In genomic region chr13:110885966-110886365, GRCh38 we compare ENCODE assay signal across 15 cellular contexts. TPM values are rescaled to one million over a fixed set of nuclear protein-coding genes. Genes with fewer than 3 reads are reported as not detected.
DNase-seq lines count a peak whose midpoint lies in the region; ATAC-seq, FAIRE-seq and TF ChIP-seq lines count a peak whose summit lies in the region.
"Had no signal": no experiment of that assay in that cellular context is flagged by ENCODE, and none has a peak within 500 bp of the region (broad histone marks: within the 10 kb centered on the region; RNA-seq: fewer than 3 reads in every experiment).

No MANE protein-coding gene starts in this region.

- H3K36me3 ChIP-seq in GM23338 (ENCODE audit: insufficient read depth) (no peaks in the 10 kb centered on the region), IMR-90 (ENCODE audit: control insufficient read depth, insufficient read depth, low read length) (no peaks in the 10 kb centered on the region; the same call in 1 of the 2 replicates)

- H3K9me3 ChIP-seq in IMR-90 (ENCODE audit: control insufficient read depth, insufficient read depth, low read length), result no peaks in the 10 kb centered on the region
- H3K9me3 ChIP-seq: left lung, MG63 had no signal

- no peaks in the 10 kb centered on the region for H3K9me2 ChIP-seq in GM23338 (ENCODE audit: insufficient read depth)

- H3K14ac ChIP-seq in IMR-90 (replicated peaks; ENCODE audit: low read depth, low read length), result no peak overlapping the region

- H2BK15ac ChIP-seq in IMR-90 (ENCODE audit: low read depth, low read length), result no peak overlapping the region

- WGBS in IMR-90 (ENCODE audit: extremely low coverage in 2 of 2, insufficient read length in 1 of 2), 2 experiments, result no CpG with 5 or more reads among the region's 5 CpGs

- H3K79me2 ChIP-seq in GM23338 (replicated peaks; ENCODE audit: insufficient read depth), result no peaks in the 10 kb centered on the region

- no peak overlapping the region for H3K56ac ChIP-seq in IMR-90 (ENCODE audit: extremely low read depth, insufficient read depth, low read length)

- in situ Hi-C loops in IMR-90 (cut with MboI; ENCODE audit: low sequenced_read_pairs), result no loop called here

- no peak overlapping the region for H4K91ac ChIP-seq in IMR-90 (ENCODE audit: insufficient read depth, low read depth, low read length)

- H3K4me1 Mint-ChIP-seq in GM23338, result peaks cover 48% of the 10 kb centered on the region
- peaks cover 30% of the 10 kb centered on the region for H3K4me1 Mint-ChIP-seq in chondrocyte (ENCODE audit: low read depth)
- peaks cover 53% of the 10 kb centered on the region for H3K4me1 Mint-ChIP-seq in neural crest cell
- H3K4me1 Mint-ChIP-seq: activated naive CD4-positive, alpha-beta T cell treated with anti-CD3 and anti-CD28 coated beads, Interleukin-2, amount 50 U/mL, for 24 hours had no signal

- BruUV-seq in IMR-90 (replicated peaks; lab: Mats Ljungman, UMichigan), result no TSS peak

- H2AK9ac ChIP-seq in IMR-90 (replicated peaks; ENCODE audit: low read depth, low read length, poor library complexity), result peak overlapping the region; percentile 23

- DNase-seq in GM23338 (ENCODE audit: low spot score) (peak; percentile 73), IMR-90 (no peak), chondrocyte (ENCODE audit: low spot score) (no peak), neural crest cell (ENCODE audit: low read depth, low spot score) (no peak), NCI-H2029 (lab: John Stamatoyannopoulos, UW) (no peak), NCI-H187 treated with DMSO at 0.1 percent for 48 hours (lab: John Stamatoyannopoulos, UW) (no peak), GM19239 (ENCODE audit: insufficient read length, low spot score) (no peak)
- DNase-seq: activated CD4-positive, alpha-beta T cell treated with anti-CD3 and anti-CD28 coated beads for 36 hours; effector memory CD8-positive, alpha-beta T cell; left lung; MG63; NCI-H2081; Right ventricle myocardium superior had no signal

- H2BK20ac ChIP-seq in IMR-90 (ENCODE audit: low read depth, low read length), result no peak overlapping the region

- no peak overlapping the region for H3K4ac ChIP-seq in IMR-90 (ENCODE audit: low read depth, low read length)

- H3K9me1 ChIP-seq in IMR-90 (ENCODE audit: insufficient read depth, low read length), result peaks cover 11% of the 10 kb centered on the region

- POLR2A ChIA-PET in IMR-90 (lab: Charles Lee; ENCODE audit: unreplicated experiment), result no interaction called here

- H3K9me3 Mint-ChIP-seq in GM23338, result no peaks in the 10 kb centered on the region; the same call in 2 of the 3 replicates
- H3K9me3 Mint-ChIP-seq in chondrocyte (ENCODE audit: low read depth), result no peaks in the 10 kb centered on the region
- no peaks in the 10 kb centered on the region for H3K9me3 Mint-ChIP-seq in neural crest cell
- H3K9me3 Mint-ChIP-seq: activated naive CD4-positive, alpha-beta T cell treated with anti-CD3 and anti-CD28 coated beads, Interleukin-2, amount 50 U/mL, for 24 hours; effector memory CD8-positive, alpha-beta T cell; T-helper 2 cell treated with Interferon-gamma antibody and Interleukin-4, amounts not matched to agents 5 μg/mL and 100 μg/mL, for 36 hours had no signal

- H3K27me3 Mint-ChIP-seq in GM23338 (ENCODE audit: insufficient read depth, low read depth, poor library complexity), result peaks cover 13% of the 10 kb centered on the region
- no peaks in the 10 kb centered on the region for H3K27me3 Mint-ChIP-seq in chondrocyte (ENCODE audit: low read depth)
- no peaks in the 10 kb centered on the region for H3K27me3 Mint-ChIP-seq in neural crest cell (ENCODE audit: low read depth)
- H3K27me3 Mint-ChIP-seq: activated CD4-positive, alpha-beta T cell treated with anti-CD3 and anti-CD28 coated beads for 36 hours; activated naive CD4-positive, alpha-beta T cell treated with anti-CD3 and anti-CD28 coated beads, Interleukin-2, amount 50 U/mL, for 24 hours; effector memory CD8-positive, alpha-beta T cell had no signal

- H3K79me1 ChIP-seq in IMR-90 (ENCODE audit: low read depth in 1 of 2, low read length in 2 of 2), result peaks cover 0 to 14% of the 10 kb centered on the region in 2 experiments; a peak in 3 of 4 replicates

- peaks cover 31% of the 10 kb centered on the region for H3K4me1 ChIP-seq in GM23338 (ENCODE audit: insufficient read depth)
- peaks cover 9% of the 10 kb centered on the region for H3K4me1 ChIP-seq in IMR-90 (ENCODE audit: control insufficient read depth, insufficient read depth, low read length)
- H3K4me1 ChIP-seq: left lung had no signal

- H4K8ac ChIP-seq in IMR-90 (ENCODE audit: low read depth in 2 of 2, low read length in 2 of 2), result no peak overlapping the region

- no peak for TF ChIP-seq POLR2A in IMR-90 (IDR thresholded peaks at IDR 0.05; ENCODE audit: low read depth, low read length)

- TF ChIP-seq CTCF in GM23338 (conservative IDR thresholded peaks at IDR 0.05; ENCODE audit: low read depth in 2 of 2) (peak; percentile 32 to 54; a peak in 3 of 4 replicates), IMR-90 (conservative IDR thresholded peaks at IDR 0.05; ENCODE audit: low read depth, low read length) (no peak), chondrocyte (IDR thresholded peaks at IDR 0.05) (no peak), neural crest cell (conservative IDR thresholded peaks at IDR 0.05) (no peak)

- no peak overlapping the region for H2AFZ ChIP-seq in GM23338
- H2AFZ ChIP-seq in IMR-90 (replicated peaks; ENCODE audit: low read length, poor library complexity), result no peak overlapping the region

- H3K27ac ChIP-seq in GM23338 (ENCODE audit: low read depth), result peak overlapping the region; percentile 78
- H3K27ac ChIP-seq in IMR-90 (ENCODE audit: insufficient read depth, low read length), result no peak overlapping the region
- H3K27ac ChIP-seq: left lung had no signal

- no peak overlapping the region for H3K23ac ChIP-seq in IMR-90 (ENCODE audit: low read depth, low read length)

- peaks cover 13% of the 10 kb centered on the region; the same call in 1 of the 2 replicates for H4K20me1 ChIP-seq in GM23338 (replicated peaks; ENCODE audit: insufficient read depth)
- no peaks in the 10 kb centered on the region; the same call in 1 of the 2 replicates for H4K20me1 ChIP-seq in IMR-90 (ENCODE audit: insufficient read depth, low read length)

- no peaks in the 10 kb centered on the region for H3K27me3 ChIP-seq in GM23338 (ENCODE audit: insufficient read depth)
- H3K27me3 ChIP-seq in IMR-90 (ENCODE audit: control insufficient read depth, insufficient read depth, low read length), result no peaks in the 10 kb centered on the region
- H3K27me3 ChIP-seq: left lung, MG63 had no signal

- H3K27ac Mint-ChIP-seq in GM23338, result peak overlapping the region; percentile 61
- H3K27ac Mint-ChIP-seq in chondrocyte (ENCODE audit: unreplicated experiment), result peak overlapping the region; percentile 69
- H3K27ac Mint-ChIP-seq in neural crest cell (ENCODE audit: unreplicated experiment), result peak overlapping the region; percentile 64
- H3K27ac Mint-ChIP-seq: activated CD4-positive, alpha-beta T cell treated with anti-CD3 and anti-CD28 coated beads for 36 hours; activated naive CD4-positive, alpha-beta T cell treated with anti-CD3 and anti-CD28 coated beads, Interleukin-2, amount 50 U/mL, for 24 hours; T-helper 2 cell treated with Interferon-gamma antibody and Interleukin-4, amounts not matched to agents 5 μg/mL and 100 μg/mL, for 36 hours had no signal

- no peak overlapping the region for H2BK5ac ChIP-seq in IMR-90 (ENCODE audit: low read depth, low read length, poor library complexity, severe bottlenecking)

- no peak overlapping the region for H3K4me2 ChIP-seq in GM23338
- no peak overlapping the region for H3K4me2 ChIP-seq in IMR-90 (ENCODE audit: low read depth, low read length)

- H4K5ac ChIP-seq in IMR-90 (ENCODE audit: low read depth, low read length), result no peak overlapping the region

- ATAC-seq in GM23338, result peak; percentile 84
- no peak for ATAC-seq in IMR-90 (ENCODE audit: low read depth)
- ATAC-seq: activated CD4-positive, alpha-beta T cell treated with anti-CD3 and anti-CD28 coated beads for 36 hours; effector memory CD8-positive, alpha-beta T cell; left lung had no signal

- H3K9ac ChIP-seq in IMR-90 (ENCODE audit: low read depth, low read length), result no peak overlapping the region

- H3K18ac ChIP-seq in IMR-90 (ENCODE audit: low read depth, low read length), result no peak overlapping the region

- CTCF ChIA-PET in IMR-90 (lab: Yijun Ruan, JAX), result interaction anchor here (0.5 to 1.4 kb wide), 2 partner anchors 8 to 15 kb away, joined by 3 to 5 read pairs; no protein-coding TSS in a partner anchor

- H3K36me3 Mint-ChIP-seq in GM23338 (ENCODE audit: low read depth) (0 out of 3 replicates have a peak, but pooled peaks cover 2% of the 10 kb centered on the region), chondrocyte (ENCODE audit: low read depth) (peaks cover 2% of the 10 kb centered on the region), neural crest cell (ENCODE audit: low read depth) (no peaks in the 10 kb centered on the region)
- H3K36me3 Mint-ChIP-seq: activated naive CD4-positive, alpha-beta T cell treated with anti-CD3 and anti-CD28 coated beads, Interleukin-2, amount 50 U/mL, for 24 hours had no signal

- intact Hi-C loops in IMR-90 (cut with micrococcal nuclease), result no loop called here

- no peak overlapping the region for H2BK120ac ChIP-seq in IMR-90 (ENCODE audit: low read depth, low read length)

- no peak overlapping the region for H2AK5ac ChIP-seq in IMR-90 (ENCODE audit: low read depth, low read length)

- no peak for TF ChIP-seq RAD21 in IMR-90 (IDR thresholded peaks at IDR 0.05; ENCODE audit: low read length)

- FAIRE-seq in GM19239 (lab: Jason Lieb, UNC), result no peak

- dilution Hi-C loops in IMR-90 (cut with HindIII; ENCODE audit: low sequenced_read_pairs, unreplicated experiment), result no loop called here

- H3F3A ChIP-seq in GM23338 (replicated peaks; ENCODE audit: low read depth), result peaks cover 11% of the 10 kb centered on the region; the same call in 1 of the 2 replicates

- H3K4me3 Mint-ChIP-seq in GM23338, result no peak overlapping the region; the same call in 2 of the 3 replicates
- H3K4me3 Mint-ChIP-seq in chondrocyte (ENCODE audit: unreplicated experiment), result no peak overlapping the region
- H3K4me3 Mint-ChIP-seq in neural crest cell, result no peak overlapping the region
- H3K4me3 Mint-ChIP-seq: activated CD4-positive, alpha-beta T cell treated with anti-CD3 and anti-CD28 coated beads for 36 hours; activated naive CD4-positive, alpha-beta T cell treated with anti-CD3 and anti-CD28 coated beads, Interleukin-2, amount 50 U/mL, for 24 hours; effector memory CD8-positive, alpha-beta T cell; T-helper 2 cell treated with Interferon-gamma antibody and Interleukin-4, amounts not matched to agents 5 μg/mL and 100 μg/mL, for 36 hours had no signal

- H3K4me3 ChIP-seq in GM23338 (no peak overlapping the region), IMR-90 (ENCODE audit: insufficient read depth, low read depth, low read length) (no peak overlapping the region)
- H3K4me3 ChIP-seq: left lung, MG63 had no signal

RNA-seq across cellular contexts. Expression of gene ANKRD10, which starts 28.9 kb away (rescaled TPM):
- 224 and 250 TPM in 2 replicates for total RNA-seq in GM23338 (2014; rRNA removed; shearing (Covaris generic))
- polyA plus RNA-seq in GM23338 (2016; fragmentation: Nextera tagmentation; extraction: Ambion mirVana) (210 and 277 TPM in 2 replicates), IMR-90 (2012; rRNA removed) (24.2 and 31.1 TPM in 2 replicates)
- total RNA-seq in IMR-90 (2012; rRNA removed) (18.3 and 24.2 TPM in 2 replicates), chondrocyte (110 to 139 TPM (median 112 TPM) in 3 replicates), neural crest cell (194 and 204 TPM in 2 replicates)
- 7.4 and 11.9 TPM in 2 replicates for polyA plus RNA-seq in IMR-90 (2012; cell fraction: cytosol; rRNA removed)
- polyA plus RNA-seq in IMR-90 (2012; cell fraction: nucleus; rRNA removed; ENCODE audit: low replicate concordance), result 105 and 271 TPM in 2 replicates

Comparison
In these comparisons a context has a peak if more than half of its experiments do, and no peak if none do; other contexts are left out.
1. CTCF ChIP-seq: peak in GM23338 (2 of 2); none in IMR-90 (single experiment), chondrocyte (single experiment) and neural crest cell (single experiment).
2. Peak in every context shown above with its lines, with median percentiles within 50 percentile points of each other: H3K27ac Mint-ChIP-seq.